In genomic region chr6:32876603-32877002, GRCh38 we compare ENCODE assay signal across 23 cellular contexts. TPM values are rescaled to one million over a fixed set of nuclear protein-coding genes. Genes with fewer than 3 reads are reported as not detected.
DNase-seq lines count a peak whose midpoint lies in the region; ATAC-seq, FAIRE-seq and TF ChIP-seq lines count a peak whose summit lies in the region.
"Had no signal": no experiment of that assay in that cellular context is flagged by ENCODE, and none has a peak within 500 bp of the region (broad histone marks: within the 10 kb centered on the region; RNA-seq: fewer than 3 reads in every experiment).

No MANE protein-coding gene starts in this region.

- TF ChIP-seq CTCF in OCI-LY3 (IDR thresholded peaks at IDR 0.05; ENCODE audit: low read depth, low read length) (no peak), dorsolateral prefrontal cortex (IDR thresholded peaks at IDR 0.05 in 54 of 56, conservative IDR thresholded peaks at IDR 0.05 in 2 of 56; ENCODE audit: low read depth in 1 of 56, partially characterized antibody in 56 of 56) (no peak)

- H3K4me1 ChIP-seq in OCI-LY3 (ENCODE audit: low read length): peaks cover 8% of the 10 kb centered on the region
- H3K4me1 ChIP-seq: BE2C, BLaER1 had no signal

- H3K27me3 ChIP-seq in OCI-LY3 (ENCODE audit: low read depth, low read length) (no peaks in the 10 kb centered on the region), dorsolateral prefrontal cortex (peaks cover 0 to 11% (median 0%) of the 10 kb centered on the region in 45 donors)
- H3K27me3 ChIP-seq: BLaER1 had no signal

- H3K36me3 Mint-ChIP-seq in stimulated activated effector memory CD8-positive, alpha-beta T cell treated with anti-CD3 and anti-CD28 coated beads, Interleukin-12 subunit alpha, Interleukin-12 subunit beta, amount 100 ng/mL, for 72 hours: no peaks in the 10 kb centered on the region

- H3K79me2 ChIP-seq in OCI-LY3 (ENCODE audit: low read length): no peaks in the 10 kb centered on the region

- H3K27ac Mint-ChIP-seq in stimulated activated effector memory CD8-positive, alpha-beta T cell treated with anti-CD3 and anti-CD28 coated beads, Interleukin-12 subunit alpha, Interleukin-12 subunit beta, amount 100 ng/mL, for 72 hours: no peak overlapping the region
- H3K27ac Mint-ChIP-seq: CD14-positive monocyte; CD4-positive, alpha-beta memory T cell; CD4-positive, CD25-positive, alpha-beta regulatory T cell; CD8-positive, alpha-beta memory T cell had no signal

- no peak overlapping the region for H3K9ac ChIP-seq in OCI-LY3 (ENCODE audit: low read length)
- H3K9ac ChIP-seq: BLaER1 had no signal

- H2AFZ ChIP-seq in OCI-LY3 (ENCODE audit: low read depth, low read length): no peak overlapping the region

- H3K27ac ChIP-seq in OCI-LY3 (ENCODE audit: low read length) (no peak overlapping the region), dorsolateral prefrontal cortex (no peak overlapping the region)
- H3K27ac ChIP-seq: BLaER1 had no signal

- no peaks in the 10 kb centered on the region for H3K4me1 Mint-ChIP-seq in stimulated activated effector memory CD8-positive, alpha-beta T cell treated with anti-CD3 and anti-CD28 coated beads, Interleukin-12 subunit alpha, Interleukin-12 subunit beta, amount 100 ng/mL, for 72 hours
- H3K4me1 Mint-ChIP-seq: CD4-positive, alpha-beta memory T cell; CD8-positive, alpha-beta memory T cell had no signal

- H3K9me3 Mint-ChIP-seq in stimulated activated effector memory CD8-positive, alpha-beta T cell treated with anti-CD3 and anti-CD28 coated beads, Interleukin-12 subunit alpha, Interleukin-12 subunit beta, amount 100 ng/mL, for 72 hours: no peaks in the 10 kb centered on the region

- no peaks in the 10 kb centered on the region for H3K36me3 ChIP-seq in OCI-LY3 (replicated peaks; ENCODE audit: low read depth, low read length)
- H3K36me3 ChIP-seq: BE2C had no signal

- DNase-seq in GM19239 (ENCODE audit: insufficient read length, low spot score) (no peak), dorsolateral prefrontal cortex (no peak)
- no peak for DNase-seq in stimulated activated effector memory CD8-positive, alpha-beta T cell treated with anti-CD3 and anti-CD28 coated beads, Interleukin-12 subunit alpha, Interleukin-12 subunit beta, amount 100 ng/mL, for 72 hours (ENCODE audit: low spot score in 2 of 2)
- no peak for DNase-seq in stimulated activated naive CD4-positive, alpha-beta T cell (lab: John Stamatoyannopoulos, UW)
- DNase-seq: 8988T; ACHN; BE2C; C1 segment of cervical spinal cord; CD4-positive, alpha-beta memory T cell; CD4-positive, CD25-positive, alpha-beta regulatory T cell; CD8-positive, alpha-beta memory T cell; COR-L47; DMS 273 treated with DMSO at 0.1 percent for 48 hours; DMS153; DMS53; DMS79; GF-D8 had no signal

- intact Hi-C loops in dorsolateral prefrontal cortex (cut with DNase I): no loop called here

- peak; percentile 60 for ATAC-seq in stimulated activated effector memory CD8-positive, alpha-beta T cell treated with anti-CD3 and anti-CD28 coated beads, Interleukin-12 subunit alpha, Interleukin-12 subunit beta, amount 100 ng/mL, for 72 hours

- no peak overlapping the region for H3K4me3 Mint-ChIP-seq in stimulated activated effector memory CD8-positive, alpha-beta T cell treated with anti-CD3 and anti-CD28 coated beads, Interleukin-12 subunit alpha, Interleukin-12 subunit beta, amount 100 ng/mL, for 72 hours
- H3K4me3 Mint-ChIP-seq: CD14-positive monocyte; CD4-positive, alpha-beta memory T cell; CD4-positive, CD25-positive, alpha-beta regulatory T cell; CD8-positive, alpha-beta memory T cell had no signal

- peak; percentile 49 for FAIRE-seq in GM19239 (lab: Jason Lieb, UNC)
- FAIRE-seq: A204.1, G401.6, GM12891 had no signal

- H3K4me3 ChIP-seq in OCI-LY3 (ENCODE audit: low read length) (no peak overlapping the region), dorsolateral prefrontal cortex (no peak overlapping the region)
- H3K4me3 ChIP-seq: BLaER1 had no signal

- H4K20me1 ChIP-seq in OCI-LY3 (ENCODE audit: insufficient read depth, low read length): no peaks in the 10 kb centered on the region
- H4K20me1 ChIP-seq: BLaER1 had no signal

- no peaks in the 10 kb centered on the region for H3K9me3 ChIP-seq in OCI-LY3 (ENCODE audit: insufficient read depth, low read length)
- H3K9me3 ChIP-seq: BE2C, BLaER1 had no signal

- H3K4me2 ChIP-seq in OCI-LY3 (ENCODE audit: low read length): peak overlapping the region; percentile 13
- H3K4me2 ChIP-seq: BLaER1 had no signal

RNA-seq across cellular contexts. Expression of gene PSMB9, which starts 22.6 kb away (rescaled TPM):
- 10 to 100 TPM in 85 of 120 experiments, 1 to 10 TPM in 35; 3.1 to 32.7 (median 12.7) TPM for total RNA-seq in dorsolateral prefrontal cortex

RNA-seq across cellular contexts. Expression of gene TAP1, which starts 23.1 kb away (rescaled TPM):
- total RNA-seq in dorsolateral prefrontal cortex: 10 to 100 TPM; 10.8 to 44.1 (median 18.6) TPM

RNA-seq across cellular contexts. Expression of gene PSMB8, which starts 32.8 kb away (rescaled TPM):
- 10 to 100 TPM in 101 of 120 experiments, 1 to 10 TPM in 19; 6.7 to 33.3 (median 13.1) TPM for total RNA-seq in dorsolateral prefrontal cortex

RNA-seq across cellular contexts. Expression of gene TAP2, which starts 38.1 kb away (rescaled TPM):
- total RNA-seq in dorsolateral prefrontal cortex: 10 to 100 TPM; 12.3 to 50.8 (median 24.2) TPM

RNA-seq across cellular contexts. Expression of gene HLA-DOB, which starts 59.8 kb away (rescaled TPM):
- 1 to 10 TPM in 48 of 120 experiments, under 1 TPM in 40, not detected in 32; 0.33 to 9.9 (median 1.0) TPM for total RNA-seq in dorsolateral prefrontal cortex
